18 cellular contexts compared by ENCODE assay signal in the genomic region with DNA sequence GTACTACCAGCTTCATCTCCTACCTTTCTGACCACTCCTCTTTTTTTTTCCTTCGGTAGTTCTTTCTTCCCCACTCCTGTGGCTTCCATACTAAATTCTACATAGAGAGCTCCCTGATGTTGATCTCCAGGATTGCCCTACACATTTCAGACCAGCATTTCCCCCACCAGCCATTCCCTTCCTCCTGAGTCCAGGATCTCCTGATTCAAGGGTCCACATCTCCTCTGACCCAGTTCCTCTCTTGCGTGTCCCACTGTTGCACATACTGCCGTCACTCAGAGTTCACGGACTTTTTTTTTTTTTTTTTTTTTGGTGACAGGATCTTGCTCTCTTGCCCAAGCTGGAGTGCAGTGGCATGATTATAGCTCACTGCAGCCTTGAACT. TPM values are rescaled to one million over a fixed set of nuclear protein-coding genes. Genes with fewer than 3 reads are reported as not detected.
DNase-seq lines count a peak whose midpoint lies in the region; ATAC-seq, FAIRE-seq and TF ChIP-seq lines count a peak whose summit lies in the region.
"Had no signal": no experiment of that assay in that cellular context is flagged by ENCODE, and none has a peak within 500 bp of the region (broad histone marks: within the 10 kb centered on the region; RNA-seq: fewer than 3 reads in every experiment).

No MANE protein-coding gene starts in this region.

- H3K9me3 Mint-ChIP-seq in astrocyte (ENCODE audit: unreplicated experiment) = no peaks in the 10 kb centered on the region
- H3K9me3 Mint-ChIP-seq in mesothelial cell of epicardium = no peaks in the 10 kb centered on the region
- H3K9me3 Mint-ChIP-seq: activated naive CD4-positive, alpha-beta T cell treated with anti-CD3 and anti-CD28 coated beads, Interleukin-2, amount 50 U/mL, for 72 hours; memory B cell; stimulated activated naive B cell treated with anti-CD40 and anti-IgM and Interleukin-4, amounts not matched to agents 10 μg/mL and 1 μg/mL and 100 μg/mL, for 72 hours had no signal

- no peaks in the 10 kb centered on the region for H4K20me1 ChIP-seq in astrocyte (ENCODE audit: insufficient read depth, low read length)

- H2AFZ ChIP-seq in astrocyte (ENCODE audit: low read depth, low read length) = peak overlapping the region; percentile 12

- H3K27ac Mint-ChIP-seq in astrocyte (ENCODE audit: unreplicated experiment) (no peak overlapping the region), mesothelial cell of epicardium (peak overlapping the region; percentile 1)
- H3K27ac Mint-ChIP-seq: activated naive CD4-positive, alpha-beta T cell treated with anti-CD3 and anti-CD28 coated beads, Interleukin-2, amount 50 U/mL, for 72 hours; memory B cell; stimulated activated naive B cell treated with anti-CD40 and anti-IgM and Interleukin-4, amounts not matched to agents 10 μg/mL and 1 μg/mL and 100 μg/mL, for 72 hours had no signal

- H3K36me3 Mint-ChIP-seq in astrocyte (ENCODE audit: low read depth, unreplicated experiment) = no peaks in the 10 kb centered on the region
- no peaks in the 10 kb centered on the region for H3K36me3 Mint-ChIP-seq in mesothelial cell of epicardium
- H3K36me3 Mint-ChIP-seq: activated naive CD4-positive, alpha-beta T cell treated with anti-CD3 and anti-CD28 coated beads, Interleukin-2, amount 50 U/mL, for 72 hours; memory B cell; stimulated activated naive B cell treated with anti-CD40 and anti-IgM and Interleukin-4, amounts not matched to agents 10 μg/mL and 1 μg/mL and 100 μg/mL, for 72 hours had no signal

- H3K36me3 ChIP-seq in HEK293 (ENCODE audit: control insufficient read depth in 2 of 2, insufficient read depth in 1 of 2, low read length in 2 of 2) (no peaks in the 10 kb centered on the region), astrocyte (ENCODE audit: insufficient read depth, low read length) (no peaks in the 10 kb centered on the region), stomach smooth muscle (ENCODE audit: control insufficient read depth in 2 of 2, insufficient read depth in 2 of 2, low read length in 2 of 2) (no peaks in the 10 kb centered on the region)
- H3K36me3 ChIP-seq: SJSA1 had no signal

- H3K9ac ChIP-seq in astrocyte (ENCODE audit: low read length) (peak overlapping the region; percentile 28), stomach smooth muscle (ENCODE audit: low read length in 2 of 2) (peak overlapping the region; percentile 20 to 58)
- H3K9ac ChIP-seq: KMS-11 had no signal

- H3K27me3 ChIP-seq in astrocyte (ENCODE audit: insufficient read depth, low read length) (no peaks in the 10 kb centered on the region), stomach smooth muscle (ENCODE audit: control insufficient read depth in 1 of 2, insufficient read depth in 2 of 2, low read length in 2 of 2) (no peaks in the 10 kb centered on the region)
- H3K27me3 ChIP-seq: SJSA1 had no signal

- ATAC-seq in GM19452 (IDR thresholded peaks at IDR 0.05; ENCODE audit: unreplicated experiment) = no peak
- no peak for ATAC-seq in GM19035 (IDR thresholded peaks at IDR 0.05; ENCODE audit: unreplicated experiment)
- ATAC-seq: activated naive CD4-positive, alpha-beta T cell treated with anti-CD3 and anti-CD28 coated beads, Interleukin-2, amount 50 U/mL, for 72 hours; stimulated activated naive B cell treated with anti-CD40 and anti-IgM and Interleukin-4, amounts not matched to agents 10 μg/mL and 1 μg/mL and 100 μg/mL, for 72 hours had no signal

- H3K4me1 ChIP-seq in HEK293 (ENCODE audit: control insufficient read depth, insufficient read depth, low read length) (no peaks in the 10 kb centered on the region; the same call in 1 of the 2 replicates), astrocyte (ENCODE audit: insufficient read depth, low read length) (peaks cover 26% of the 10 kb centered on the region), stomach smooth muscle (ENCODE audit: control insufficient read depth, insufficient read depth, low read length) (peaks cover 16% of the 10 kb centered on the region)

- POLR2A ChIA-PET in HEK293 (lab: Yijun Ruan, JAX) = no interaction called here

- DNase-seq in astrocyte (ENCODE audit: low read depth) (no peak), mesothelial cell of epicardium (ENCODE audit: low spot score in 2 of 2, unreplicated experiment in 2 of 2) (peak in 1 of 2 experiments; percentile 1), NCI-H146 (lab: John Stamatoyannopoulos, UW) (no peak), NCI-H748 (lab: John Stamatoyannopoulos, UW; ENCODE audit: unreplicated experiment) (no peak)
- DNase-seq: activated CD4-positive, alpha-beta T cell treated with anti-CD3 and anti-CD28 coated beads for 48 hours; activated T-cell treated with anti-CD3 and anti-CD28 coated beads, Interleukin-2, amount 50 U/mL, for 1 hour; central memory CD4-positive, alpha-beta T cell; NCI-H1436 treated with DMSO at 0.1 percent for 48 hours; stimulated activated naive B cell treated with anti-CD40 and anti-IgM and Interleukin-4, amounts not matched to agents 10 μg/mL and 1 μg/mL and 100 μg/mL, for 72 hours had no signal

- no peak for FAIRE-seq in astrocyte (lab: Jason Lieb, UNC)
- FAIRE-seq: endothelial cell of umbilical vein had no signal

- peak overlapping the region; percentile 62 for H3K4me2 ChIP-seq in astrocyte (ENCODE audit: low read length)
- H3K4me2 ChIP-seq: KMS-11 had no signal

- H3K27me3 Mint-ChIP-seq in astrocyte (ENCODE audit: low read depth, unreplicated experiment) (peaks cover 7% of the 10 kb centered on the region), mesothelial cell of epicardium (ENCODE audit: low read depth) (peaks cover 17% of the 10 kb centered on the region)

- H3K9me3 ChIP-seq in HEK293 (ENCODE audit: control insufficient read depth, insufficient read depth, low read depth, low read length) (no peaks in the 10 kb centered on the region), astrocyte (ENCODE audit: insufficient read depth, low read depth, low read length) (no peaks in the 10 kb centered on the region), stomach smooth muscle (ENCODE audit: control insufficient read depth in 2 of 2, low read length in 2 of 2) (no peaks in the 10 kb centered on the region)
- H3K9me3 ChIP-seq: SJSA1 had no signal

- H3K27ac ChIP-seq in HEK293 (ENCODE audit: extremely low read depth, low read depth, low read length) (no peak overlapping the region), astrocyte (ENCODE audit: low read depth, low read length) (no peak overlapping the region), stomach smooth muscle (ENCODE audit: low read length) (peak overlapping the region; percentile 60)
- H3K27ac ChIP-seq: KMS-11, SJSA1 had no signal

- TF ChIP-seq CTCF in HEK293 (tag by site-specific recombination; IDR thresholded peaks at IDR 0.05) (no peak), astrocyte (IDR thresholded peaks at IDR 0.05; ENCODE audit: insufficient read depth, low read depth, low read length) (no peak), mesothelial cell of epicardium (IDR thresholded peaks at IDR 0.05; ENCODE audit: unreplicated experiment) (no peak)

- CTCF ChIA-PET in HEK293 (lab: Yijun Ruan, JAX) = interaction anchor here (0.6 kb wide), 1 partner anchor 170 kb away, joined by 3 read pairs; no protein-coding TSS in a partner anchor

- no peak overlapping the region for H3K4me3 Mint-ChIP-seq in astrocyte (ENCODE audit: unreplicated experiment)
- no peak overlapping the region for H3K4me3 Mint-ChIP-seq in mesothelial cell of epicardium
- H3K4me3 Mint-ChIP-seq: memory B cell; stimulated activated naive B cell treated with anti-CD40 and anti-IgM and Interleukin-4, amounts not matched to agents 10 μg/mL and 1 μg/mL and 100 μg/mL, for 72 hours had no signal

- no peaks in the 10 kb centered on the region for H3K79me2 ChIP-seq in astrocyte (ENCODE audit: insufficient read depth, low read length)

- H3K4me3 ChIP-seq in HEK293 (ENCODE audit: low read depth, low read length) (no peak overlapping the region), astrocyte (ENCODE audit: insufficient read depth, low read depth, low read length) (no peak overlapping the region), stomach smooth muscle (ENCODE audit: low read length in 2 of 2) (no peak overlapping the region)
- H3K4me3 ChIP-seq: SJSA1 had no signal

- H3K4me1 Mint-ChIP-seq in astrocyte (ENCODE audit: low read depth, unreplicated experiment) (peaks cover 19% of the 10 kb centered on the region), mesothelial cell of epicardium (peaks cover 16% of the 10 kb centered on the region)

TF ChIP-seq in HEK293, 187 proteins besides CTCF, POLR2A, EP300 and RAD21:
- TF ChIP-seq ZNF658 (tag by site-specific recombination; IDR thresholded peaks at IDR 0.05) (no peak), ZIC2 (tag by site-specific recombination; IDR thresholded peaks at IDR 0.05) (no peak), MYNN (tag by site-specific recombination; IDR thresholded peaks at IDR 0.05; ENCODE audit: borderline replicate concordance) (no peak), HOXC10 (CRISPR knock-in tag; IDR thresholded peaks at IDR 0.05) (no peak), SCRT1 (tag by site-specific recombination; IDR thresholded peaks at IDR 0.05; ENCODE audit: borderline replicate concordance) (0 out of 2 replicates have a peak, but pooled peaks have one; percentile 28), TRIM28 (IDR thresholded peaks at IDR 0.05; ENCODE audit: borderline replicate concordance, low read length) (no peak)

RNA-seq across cellular contexts. Expression of a gene that starts 29.9 kb away (rescaled TPM):
- 24.5 and 24.9 TPM in 2 replicates for total RNA-seq in astrocyte
- total RNA-seq in mesothelial cell of epicardium = 30.2 to 31.2 TPM (median 30.8 TPM) in 3 replicates
